ENCODE assay signal across 1 cellular context in genomic region chr10:12396567-12396966, GRCh38.
TF ChIP-seq lines count a peak whose summit lies in the region.

No MANE protein-coding gene starts in this region.

TF ChIP-seq in WTC11, 78 proteins besides CTCF, POLR2A, EP300 and RAD21 (continued from another document):
- TF ChIP-seq FOXP4 (CRISPR knock-in tag; IDR thresholded peaks at IDR 0.05) (no peak), PREB (CRISPR knock-in tag; IDR thresholded peaks at IDR 0.05; ENCODE audit: borderline replicate concordance) (no peak), FOXJ3 (CRISPR knock-in tag; IDR thresholded peaks at IDR 0.05; ENCODE audit: borderline replicate concordance) (no peak), ZNF138 (CRISPR knock-in tag; conservative IDR thresholded peaks at IDR 0.05) (no peak)
TF ChIP-seq in WTC11: peak in this region for 0.
